ENCODE assay signal across 20 cellular contexts in the genomic region with DNA sequence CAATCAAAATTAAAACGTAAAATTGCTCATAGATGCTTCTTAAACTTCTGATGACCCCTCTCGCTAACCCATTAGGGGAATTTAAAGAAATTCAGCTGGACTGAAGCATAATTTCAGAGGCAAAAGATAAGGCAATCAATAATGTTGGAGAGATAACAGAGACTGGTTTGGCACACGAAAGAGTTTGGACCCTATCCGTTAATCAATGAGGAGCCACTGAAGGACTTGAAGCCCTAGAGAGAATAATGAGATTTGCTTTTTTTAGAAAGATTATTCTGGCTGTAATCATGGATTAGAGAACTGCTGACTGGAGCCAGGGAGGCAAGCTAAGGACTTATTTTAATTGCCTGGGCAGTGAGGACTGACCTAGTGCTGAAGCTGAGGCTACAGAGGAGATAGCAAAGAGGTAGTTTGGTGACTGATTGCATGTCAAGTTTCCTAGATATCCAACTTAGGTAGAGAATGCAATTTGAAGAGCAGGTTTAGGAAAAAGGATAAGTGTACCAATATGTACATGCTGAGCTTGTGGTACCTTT.
"Had no signal": no experiment of that assay in that cellular context is flagged by ENCODE, and none has a peak within 500 bp of the region (broad histone marks: within the 10 kb centered on the region; RNA-seq: fewer than 3 reads in every experiment).

No MANE protein-coding gene starts in this region.

- H3K9me3 Mint-ChIP-seq: naive B cell, nephron had no signal

- H3K4me1 ChIP-seq: heart right ventricle, left lung, psoas muscle had no signal

- H3K9me3 ChIP-seq: heart right ventricle, left lung, neutrophil, psoas muscle, sigmoid colon had no signal

- H3K27ac ChIP-seq: dorsolateral prefrontal cortex, heart right ventricle, left lung, neutrophil, psoas muscle, sigmoid colon, skin epidermis had no signal

- H3K36me3 ChIP-seq: heart right ventricle, left lung, neutrophil, sigmoid colon had no signal

- ATAC-seq: esophagus mucosa, heart right ventricle, left lung, psoas muscle had no signal

- H3K27me3 ChIP-seq: heart right ventricle, left lung, neutrophil, sigmoid colon had no signal

- DNase-seq: cortex of kidney; dorsolateral prefrontal cortex; effector CD8-positive, alpha-beta T cell; heart right ventricle; hypothalamus; kidney glomerular epithelial cell; left lung; mesenchymal stem cell; naive B cell; psoas muscle; retina; sigmoid colon; stimulated activated CD4-positive, alpha-beta T cell treated with anti-CD3 and anti-CD28 coated beads, Interleukin-12 subunit alpha, Interleukin-12 subunit beta, amount 100 ng/mL, for 4 hours; stimulated activated naive CD4-positive, alpha-beta T cell; trophoblast cell had no signal

- H3K4me3 Mint-ChIP-seq: naive B cell, nephron had no signal

- H3K36me3 Mint-ChIP-seq: naive B cell had no signal

- H3K4me3 ChIP-seq: dorsolateral prefrontal cortex, heart right ventricle, left lung, lung, psoas muscle, sigmoid colon, skin epidermis had no signal
